ENCODE assay signal across 1 cellular context in genomic region chr2:61905372-61906186, GRCh38.
TF ChIP-seq lines count a peak whose summit lies in the region.

Gene COMMD1 (plus strand): TSS chr2:61905674. CDS start chr2:61905679, 5 bp downstream.

TF ChIP-seq in GM12878, 131 proteins besides CTCF, POLR2A, EP300 and RAD21 (continued from another document and continues in another):
- TF ChIP-seq RELB (IDR thresholded peaks at IDR 0.05; ENCODE audit: low read depth) (peak; percentile 93), KAT2A (conservative IDR thresholded peaks at IDR 0.05; ENCODE audit: control insufficient read depth, low read depth, low read length) (no peak), PKNOX1 (IDR thresholded peaks at IDR 0.05) (no peak), SUPT20H (IDR thresholded peaks at IDR 0.05; ENCODE audit: borderline replicate concordance, control insufficient read depth, low read depth, low read length) (no peak), ATF3 (IDR thresholded peaks at IDR 0.05; ENCODE audit: borderline replicate concordance, extremely low read depth, low read depth, low read length) (no peak), ZBTB33 (IDR thresholded peaks at IDR 0.05) (no peak), ESRRA (IDR thresholded peaks at IDR 0.05; ENCODE audit: low read length) (no peak), ZSCAN29 (IDR thresholded peaks at IDR 0.05) (no peak), IRF5 (IDR thresholded peaks at IDR 0.05; ENCODE audit: borderline replicate concordance) (no peak), GABPA (IDR thresholded peaks at IDR 0.05; ENCODE audit: low read depth) (no peak), HDGF (IDR thresholded peaks at IDR 0.05) (no peak), ZBTB40 (IDR thresholded peaks at IDR 0.05; ENCODE audit: borderline replicate concordance) (no peak), SP1 (IDR thresholded peaks at IDR 0.05; ENCODE audit: low read depth, low read length) (peak; percentile 78), BCL11A (IDR thresholded peaks at IDR 0.05; ENCODE audit: low read depth, low read length) (no peak), MYC (IDR thresholded peaks at IDR 0.05; ENCODE audit: insufficient read depth, insufficient read length, insufficient replicate concordance, low read length, severe bottlenecking) (no peak), E4F1 (IDR thresholded peaks at IDR 0.05; ENCODE audit: borderline replicate concordance, partially characterized antibody) (no peak), BCLAF1 (IDR thresholded peaks at IDR 0.05) (no peak), BCL3 (IDR thresholded peaks at IDR 0.05; ENCODE audit: borderline replicate concordance, insufficient read depth, low read depth, low read length, poor library complexity, severe bottlenecking) (no peak), PAX8 (IDR thresholded peaks at IDR 0.05) (no peak), CREB1 (IDR thresholded peaks at IDR 0.05; ENCODE audit: low read depth) (peak; percentile 81), SREBF1 (IDR thresholded peaks at IDR 0.05; ENCODE audit: low read length) (no peak), ZZZ3 (IDR thresholded peaks at IDR 0.05; ENCODE audit: control insufficient read depth, insufficient read length, low read depth) (no peak), NFIC (IDR thresholded peaks at IDR 0.05; ENCODE audit: low read depth, low read length) (peak; percentile 47; the same call in 1 of the 2 replicates), ASH2L (IDR thresholded peaks at IDR 0.05; ENCODE audit: borderline replicate concordance, low read depth) (no peak), IRF4 (IDR thresholded peaks at IDR 0.05; ENCODE audit: low read depth, low read length) (0 out of 2 replicates have a peak, but pooled peaks have one; percentile 27), PML (IDR thresholded peaks at IDR 0.05; ENCODE audit: low read length) (peak; percentile 93), PBX3 (IDR thresholded peaks at IDR 0.05; ENCODE audit: insufficient replicate concordance, low read depth, low read length) (peak; percentile 83), HSF1 (IDR thresholded peaks at IDR 0.05; ENCODE audit: low read depth, low read length) (no peak), NBN (IDR thresholded peaks at IDR 0.05) (peak; percentile 57), NR2F1 (conservative IDR thresholded peaks at IDR 0.05) (peak; percentile 83), FOXM1 (IDR thresholded peaks at IDR 0.05; ENCODE audit: low read depth, low read length) (no peak), NKRF (conservative IDR thresholded peaks at IDR 0.05) (peak; percentile 82)
